1 cellular context compared by ENCODE assay signal in genomic region chr9:124513374-124513994, GRCh38.
TF ChIP-seq lines count a peak whose summit lies in the region.

No MANE protein-coding gene starts in this region.

TF ChIP-seq in HepG2, 621 proteins besides CTCF, POLR2A, EP300 and RAD21 (continued from another document):
- TF ChIP-seq PLSCR1 (CRISPR knock-in tag; IDR thresholded peaks at IDR 0.05; ENCODE audit: borderline replicate concordance) (no peak), ZBTB38 (CRISPR knock-in tag; IDR thresholded peaks at IDR 0.05) (peak; percentile 20; the same call in 1 of the 2 replicates), THAP11 (CRISPR knock-in tag; IDR thresholded peaks at IDR 0.05) (no peak), THAP8 (CRISPR knock-in tag; IDR thresholded peaks at IDR 0.05; ENCODE audit: borderline replicate concordance) (no peak), ETV6 (CRISPR knock-in tag; conservative IDR thresholded peaks at IDR 0.05) (0 out of 2 replicates have a peak, but pooled peaks have one; percentile 33), NFIB (CRISPR knock-in tag; IDR thresholded peaks at IDR 0.05; ENCODE audit: borderline replicate concordance) (no peak)
